Comparison of ENCODE assay signal across 8 cellular contexts in genomic region chr9:32550609-32551490, GRCh38. TPM values are rescaled to one million over a fixed set of nuclear protein-coding genes. Genes with fewer than 3 reads are reported as not detected.
DNase-seq lines count a peak whose midpoint lies in the region; ATAC-seq, FAIRE-seq and TF ChIP-seq lines count a peak whose summit lies in the region.

No MANE protein-coding gene starts in this region.

- dilution Hi-C loops in keratinocyte (cut with MboI; ENCODE audit: extremely low pct_ligation_motif_present, low sequenced_read_pairs), result loop anchor here (25.0 kb wide), 1 partner anchor 114 kb away; no protein-coding TSS in a partner anchor

- H3K36me3 ChIP-seq in keratinocyte (ENCODE audit: control insufficient read depth in 2 of 2, extremely low read depth in 1 of 2, insufficient read depth in 2 of 2, low read length in 2 of 2), result peaks cover 2 to 3% of the 10 kb centered on the region in 2 experiments

- H3K79me2 ChIP-seq in keratinocyte (ENCODE audit: control insufficient read depth, insufficient read depth, low read length), result peaks cover 65% of the 10 kb centered on the region

- ATAC-seq in GM19025 (IDR thresholded peaks at IDR 0.05; ENCODE audit: low read depth, unreplicated experiment) (peak; percentile 57), HG03342 (IDR thresholded peaks at IDR 0.05; ENCODE audit: unreplicated experiment) (peak; percentile 56)
- ATAC-seq in activated CD4-positive, CD25-positive, alpha-beta regulatory T cell treated with anti-CD3 and anti-CD28 coated beads, Interleukin-2, amount 50 U/mL, for 24 hours, result peak; percentile 68 to 70

- H4K20me1 ChIP-seq in keratinocyte (ENCODE audit: control insufficient read depth, extremely low read depth, insufficient read depth, low read length), result peaks cover 3% of the 10 kb centered on the region

- H3K9me1 ChIP-seq in keratinocyte (ENCODE audit: control insufficient read depth, extremely low read depth, insufficient read depth, low read length), result no peaks in the 10 kb centered on the region

- H3K27me3 ChIP-seq in keratinocyte (ENCODE audit: control insufficient read depth, extremely low read depth, insufficient read depth, low read length), result no peaks in the 10 kb centered on the region

- peak overlapping the region; percentile 91 for H3K27ac ChIP-seq in keratinocyte (ENCODE audit: control insufficient read depth, insufficient read depth, low read length)

- DNase-seq in AG10803 (ENCODE audit: low read depth) (peak; percentile 86), NCI-H345 treated with DMSO at 0.1 percent for 48 hours (lab: John Stamatoyannopoulos, UW; ENCODE audit: unreplicated experiment) (peak; percentile 91), cerebellar cortex (ENCODE audit: low spot score) (peak; percentile 96), keratinocyte (ENCODE audit: low read depth, low spot score) (peak; percentile 30)
- peak; percentile 89 to 91 for DNase-seq in stimulated activated CD4-positive, alpha-beta T cell treated with anti-CD3 and anti-CD28 coated beads, Interleukin-15, amount 100 ng/mL, for 1 hour (ENCODE audit: low read depth in 1 of 2, low spot score in 1 of 2)

- peak overlapping the region; percentile 91 for H3K9ac ChIP-seq in keratinocyte (ENCODE audit: control insufficient read depth, extremely low read depth, insufficient read depth, low read length)

- no peak for FAIRE-seq in keratinocyte (lab: Jason Lieb, UNC)

- no peaks in the 10 kb centered on the region for H3K9me3 ChIP-seq in keratinocyte (ENCODE audit: control insufficient read depth, low read depth, low read length)

- no peak; the same call in 1 of the 2 replicates for TF ChIP-seq CTCF in AG10803 (conservative IDR thresholded peaks at IDR 0.05; ENCODE audit: low read length)
- peak in 1 of 3 experiments; percentile 8 for TF ChIP-seq CTCF in keratinocyte (optimal IDR thresholded peaks at IDR 0.05 in 1 of 3, IDR thresholded peaks at IDR 0.05 in 1 of 3, conservative IDR thresholded peaks at IDR 0.05 in 1 of 3; ENCODE audit: extremely low read depth in 1 of 3, insufficient read depth in 2 of 3, low read length in 3 of 3)

- H3K4me3 ChIP-seq in AG10803 (ENCODE audit: low read length) (peak overlapping the region; percentile 85), keratinocyte (ENCODE audit: control insufficient read depth in 2 of 3, extremely low read depth in 1 of 3, insufficient read depth in 2 of 3, low read depth in 1 of 3, low read length in 3 of 3) (peak overlapping the region; percentile 64 to 97 (median 77))

- peak overlapping the region; percentile 75 for H2AFZ ChIP-seq in keratinocyte (ENCODE audit: control insufficient read depth, low read length)

- H3K4me2 ChIP-seq in keratinocyte (ENCODE audit: control insufficient read depth, extremely low read depth, insufficient read depth, low read depth, low read length), result peak overlapping the region; percentile 94

- H3K4me1 ChIP-seq in keratinocyte (ENCODE audit: control insufficient read depth, extremely low read depth, insufficient read depth, low read length), result peaks cover 12% of the 10 kb centered on the region

RNA-seq across cellular contexts. Expression of gene SMIM27, which starts 1.3 kb away (rescaled TPM):
- polyA plus RNA-seq in keratinocyte, result 2.0 to 21.9 TPM (median 13.0 TPM) in 3 replicates
- 1.6 TPM for polyA plus RNA-seq in keratinocyte (2011; ENCODE audit: low read depth)
- polyA plus RNA-seq in keratinocyte (2011; cell fraction: cytosol; rRNA removed), result 1.9 and 3.4 TPM in 2 replicates
- polyA plus RNA-seq in keratinocyte (2011; cell fraction: nucleus; rRNA removed), result 1.0 and 1.9 TPM in 2 replicates
- 17.5 and 21.5 TPM in 2 replicates for polyA plus RNA-seq in keratinocyte (2012; ENCODE audit: low replicate concordance)
- polyA minus RNA-seq in keratinocyte, result 1.1 to 3.9 TPM (median 1.9 TPM) in 3 replicates
- polyA minus RNA-seq in keratinocyte (2011; cell fraction: cytosol; rRNA and poly(A)+ RNA removed), result not detected
- 2.5 TPM in 1 of 2 replicates, not detected in the other for polyA minus RNA-seq in keratinocyte (2011; cell fraction: nucleus; rRNA and poly(A)+ RNA removed)

RNA-seq across cellular contexts. Expression of gene TOPORS, which starts 1.5 kb away (rescaled TPM):
- polyA plus RNA-seq in keratinocyte, result 12.8 to 17.1 TPM (median 13.5 TPM) in 3 replicates
- 37.3 TPM for polyA plus RNA-seq in keratinocyte (2011; ENCODE audit: low read depth)
- polyA plus RNA-seq in keratinocyte (2011; cell fraction: cytosol; rRNA removed), result 6.9 and 14.0 TPM in 2 replicates
- polyA plus RNA-seq in keratinocyte (2011; cell fraction: nucleus; rRNA removed), result 17.1 and 24.5 TPM in 2 replicates
- polyA plus RNA-seq in keratinocyte (2012; ENCODE audit: low replicate concordance), result 13.5 and 17.0 TPM in 2 replicates
- polyA minus RNA-seq in keratinocyte, result 8.2 to 27.8 TPM (median 19.3 TPM) in 3 replicates
- 9.2 TPM for polyA minus RNA-seq in keratinocyte (2011; cell fraction: cytosol; rRNA and poly(A)+ RNA removed)
- 18.5 and 36.0 TPM in 2 replicates for polyA minus RNA-seq in keratinocyte (2011; cell fraction: nucleus; rRNA and poly(A)+ RNA removed)

RNA-seq across cellular contexts. Expression of gene NDUFB6, which starts 22.1 kb away (rescaled TPM):
- 50.2 to 67.0 TPM (median 60.7 TPM) in 3 replicates for polyA plus RNA-seq in keratinocyte
- 47.3 TPM for polyA plus RNA-seq in keratinocyte (2011; ENCODE audit: low read depth)
- 38.4 and 41.6 TPM in 2 replicates for polyA plus RNA-seq in keratinocyte (2011; cell fraction: cytosol; rRNA removed)
- polyA plus RNA-seq in keratinocyte (2011; cell fraction: nucleus; rRNA removed), result 16.5 and 25.5 TPM in 2 replicates
- 33.3 and 74.3 TPM in 2 replicates for polyA plus RNA-seq in keratinocyte (2012; ENCODE audit: low replicate concordance)
- polyA minus RNA-seq in keratinocyte, result 8.0 to 16.1 TPM (median 9.6 TPM) in 3 replicates
- 42.8 TPM for polyA minus RNA-seq in keratinocyte (2011; cell fraction: cytosol; rRNA and poly(A)+ RNA removed)
- polyA minus RNA-seq in keratinocyte (2011; cell fraction: nucleus; rRNA and poly(A)+ RNA removed), result 6.8 and 10.2 TPM in 2 replicates

RNA-seq across cellular contexts. Expression of gene RIGI, which starts 24.9 kb away (rescaled TPM):
- polyA plus RNA-seq in keratinocyte, result 23.0 to 31.4 TPM (median 27.6 TPM) in 3 replicates
- 3.0 TPM for polyA plus RNA-seq in keratinocyte (2011; ENCODE audit: low read depth)
- polyA plus RNA-seq in keratinocyte (2011; cell fraction: cytosol; rRNA removed), result 11.4 and 22.0 TPM in 2 replicates
- polyA plus RNA-seq in keratinocyte (2011; cell fraction: nucleus; rRNA removed), result 30.2 and 35.6 TPM in 2 replicates
- 4.7 and 29.6 TPM in 2 replicates for polyA plus RNA-seq in keratinocyte (2012; ENCODE audit: low replicate concordance)
- polyA minus RNA-seq in keratinocyte, result 7.3 to 34.9 TPM (median 16.8 TPM) in 3 replicates
- 9.6 TPM for polyA minus RNA-seq in keratinocyte (2011; cell fraction: cytosol; rRNA and poly(A)+ RNA removed)
- 21.1 and 44.8 TPM in 2 replicates for polyA minus RNA-seq in keratinocyte (2011; cell fraction: nucleus; rRNA and poly(A)+ RNA removed)

Comparison
In these comparisons a context has a peak if more than half of its experiments do, and no peak if none do; other contexts are left out.
1. Peak in every context shown above with its lines: DNase-seq, ATAC-seq, H3K4me3 ChIP-seq and H3K27ac ChIP-seq.
2. DNase-seq: peak in every context shown above with its lines; median percentile 96 in cerebellar cortex; 91 in NCI-H345 treated with DMSO at 0.1 percent for 48 hours; 90 in stimulated activated CD4-positive, alpha-beta T cell treated with anti-CD3 and anti-CD28 coated beads, Interleukin-15, amount 100 ng/mL, for 1 hour; 86 in AG10803; 30 in keratinocyte.